ENCODE assay signal across 15 cellular contexts in genomic region chr3:43215684-43216336, GRCh38.
A peak's percentile ranks its signal among the peaks of the same experiment; 100 is the strongest.
DNase-seq lines count a peak whose midpoint lies in the region; ATAC-seq and TF ChIP-seq lines count a peak whose summit lies in the region.
"Had no signal": no experiment of that assay in that cellular context is flagged by ENCODE, and none has a peak within 500 bp of the region (broad histone marks: within the 10 kb centered on the region; RNA-seq: fewer than 3 reads in every experiment).

No MANE protein-coding gene starts in this region.

- H4K20me1 ChIP-seq in GM23338 (replicated peaks; ENCODE audit: insufficient read depth) = no peaks in the 10 kb centered on the region

- no peaks in the 10 kb centered on the region for H3K9me3 Mint-ChIP-seq in CD4-positive, alpha-beta T cell
- no peaks in the 10 kb centered on the region for H3K9me3 Mint-ChIP-seq in GM23338
- H3K9me3 Mint-ChIP-seq in T-cell = no peaks in the 10 kb centered on the region
- H3K9me3 Mint-ChIP-seq in naive thymus-derived CD4-positive, alpha-beta T cell = peaks cover 0 to 3% (median 0%) of the 10 kb centered on the region in 11 donors
- H3K9me3 Mint-ChIP-seq: activated CD4-positive, alpha-beta memory T cell treated with anti-CD3 and anti-CD28 coated beads for 36 hours; CD8-positive, alpha-beta memory T cell; dendritic cell treated with granulocyte-macrophage colony-stimulating factor and Interleukin-4, amounts not matched to agents 40 ng/mL and 50 ng/mL, for 4 days had no signal

- H3K36me3 ChIP-seq in GM23338 (ENCODE audit: insufficient read depth) (no peaks in the 10 kb centered on the region), spleen (no peaks in the 10 kb centered on the region)
- H3K36me3 ChIP-seq in naive thymus-derived CD4-positive, alpha-beta T cell (ENCODE audit: control insufficient read depth in 2 of 3, insufficient read depth in 3 of 3, low read length in 3 of 3) = no peaks in the 10 kb centered on the region
- H3K36me3 ChIP-seq: thyroid gland had no signal

- no peaks in the 10 kb centered on the region for H3K27me3 ChIP-seq in CD4-positive, alpha-beta T cell (ENCODE audit: control insufficient read depth, insufficient read depth, low read length)
- H3K27me3 ChIP-seq in GM23338 (ENCODE audit: insufficient read depth) (no peaks in the 10 kb centered on the region), spleen (replicated peaks in 1 of 7) (no peaks in the 10 kb centered on the region)
- no peaks in the 10 kb centered on the region for H3K27me3 ChIP-seq in naive thymus-derived CD4-positive, alpha-beta T cell (ENCODE audit: control insufficient read depth in 2 of 2, insufficient read depth in 2 of 2, low read length in 2 of 2)
- H3K27me3 ChIP-seq: thyroid gland had no signal

- no peak overlapping the region for H3K27ac ChIP-seq in CD4-positive, alpha-beta T cell (ENCODE audit: low read depth, low read length)
- no peak overlapping the region for H3K27ac ChIP-seq in GM23338 (ENCODE audit: low read depth)
- no peak overlapping the region for H3K27ac ChIP-seq in naive thymus-derived CD4-positive, alpha-beta T cell (ENCODE audit: low read depth, low read length)
- no peak overlapping the region for H3K27ac ChIP-seq in spleen
- H3K27ac ChIP-seq: thyroid gland had no signal

- CTCF ChIA-PET in CD4-positive, alpha-beta T cell (lab: Charles Lee) = no interaction called here
- CTCF ChIA-PET in T-cell (lab: Charles Lee) = interaction anchor here (0.5 to 1.0 kb wide), 2 partner anchors 8 to 233 kb away, joined by 3 to 4 read pairs; no protein-coding TSS in a partner anchor
- CTCF ChIA-PET in naive thymus-derived CD4-positive, alpha-beta T cell (lab: Charles Lee) = interaction anchor here (0.8 to 1.1 kb wide), 5 partner anchors 16 to 251 kb away, joined by 3 to 5 read pairs (median 3); no protein-coding TSS in a partner anchor

- WGBS in spleen, 5 donors = 79 to 88% (median 86%) methylated on average over 5 of the region's 5 CpGs

- peaks cover 7% of the 10 kb centered on the region for H3K9me2 ChIP-seq in GM23338 (ENCODE audit: insufficient read depth)

- TF ChIP-seq POLR2A in spleen (IDR thresholded peaks at IDR 0.05) = no peak

- H3K27me3 Mint-ChIP-seq in CD4-positive, alpha-beta T cell = no peaks in the 10 kb centered on the region
- H3K27me3 Mint-ChIP-seq in GM23338 (ENCODE audit: insufficient read depth, low read depth, poor library complexity) = no peaks in the 10 kb centered on the region
- H3K27me3 Mint-ChIP-seq in T-cell = no peaks in the 10 kb centered on the region
- peaks cover 0 to 10% (median 0%) of the 10 kb centered on the region in 5 donors for H3K27me3 Mint-ChIP-seq in naive thymus-derived CD4-positive, alpha-beta T cell
- H3K27me3 Mint-ChIP-seq: activated CD4-positive, alpha-beta memory T cell treated with anti-CD3 and anti-CD28 coated beads for 36 hours; CD8-positive, alpha-beta memory T cell; dendritic cell treated with granulocyte-macrophage colony-stimulating factor and Interleukin-4, amounts not matched to agents 40 ng/mL and 50 ng/mL, for 4 days had no signal

- H3K4me2 ChIP-seq in GM23338 = no peak overlapping the region

- no peaks in the 10 kb centered on the region for H3K9me3 ChIP-seq in CD4-positive, alpha-beta T cell (ENCODE audit: control insufficient read depth, low read length)
- no peaks in the 10 kb centered on the region for H3K9me3 ChIP-seq in naive thymus-derived CD4-positive, alpha-beta T cell (ENCODE audit: control insufficient read depth in 2 of 3, low read length in 3 of 3)
- no peaks in the 10 kb centered on the region for H3K9me3 ChIP-seq in spleen
- H3K9me3 ChIP-seq: thyroid gland had no signal

- H3K4me3 ChIP-seq in GM23338 = no peak overlapping the region
- no peak overlapping the region for H3K4me3 ChIP-seq in naive thymus-derived CD4-positive, alpha-beta T cell (ENCODE audit: low read length)
- H3K4me3 ChIP-seq in spleen = no peak overlapping the region
- H3K4me3 ChIP-seq: thyroid gland had no signal

- H3K4me1 Mint-ChIP-seq in CD4-positive, alpha-beta T cell (ENCODE audit: low read depth) = peaks cover 55% of the 10 kb centered on the region
- H3K4me1 Mint-ChIP-seq in GM23338 (no peaks in the 10 kb centered on the region), T-cell (peaks cover 42 to 50% (median 47%) of the 10 kb centered on the region in 3 donors)
- peaks cover 22 to 64% (median 59%) of the 10 kb centered on the region in 7 donors for H3K4me1 Mint-ChIP-seq in naive thymus-derived CD4-positive, alpha-beta T cell

- H3K4me3 Mint-ChIP-seq in CD4-positive, alpha-beta T cell = peak overlapping the region; percentile 26
- H3K4me3 Mint-ChIP-seq in GM23338 = no peak overlapping the region
- H3K4me3 Mint-ChIP-seq in T-cell = peak overlapping the region in 1 of 3 donors; percentile 34
- H3K4me3 Mint-ChIP-seq in naive thymus-derived CD4-positive, alpha-beta T cell = peak overlapping the region in 7 of 10 donors; percentile 34 to 71 (median 59)
- H3K4me3 Mint-ChIP-seq: activated CD4-positive, alpha-beta memory T cell treated with anti-CD3 and anti-CD28 coated beads for 36 hours; CD8-positive, alpha-beta memory T cell; dendritic cell treated with granulocyte-macrophage colony-stimulating factor and Interleukin-4, amounts not matched to agents 40 ng/mL and 50 ng/mL, for 4 days had no signal

- POLR2A ChIA-PET in CD4-positive, alpha-beta T cell (lab: Charles Lee) = interaction anchor here (1.0 to 3.4 kb wide), 2 partner anchors 29 to 53 kb away, joined by 4 to 23 read pairs; no protein-coding TSS in a partner anchor
- POLR2A ChIA-PET in T-cell (lab: Charles Lee) = interaction anchor here in 1 of 2 donors (0.6 kb wide), 1 partner anchor 85 kb away, joined by 3 read pairs; no protein-coding TSS in a partner anchor
- POLR2A ChIA-PET in naive thymus-derived CD4-positive, alpha-beta T cell (lab: Charles Lee) = interaction anchor here (1.0 to 2.6 kb wide), 6 partner anchors 17 to 70 kb away, joined by 3 to 12 read pairs (median 4); partner anchors contain the start of gene SNRK

- H3K36me3 Mint-ChIP-seq in CD4-positive, alpha-beta T cell (ENCODE audit: low read depth) = no peaks in the 10 kb centered on the region
- H3K36me3 Mint-ChIP-seq in GM23338 (ENCODE audit: low read depth) (no peaks in the 10 kb centered on the region), T-cell (no peaks in the 10 kb centered on the region)
- H3K36me3 Mint-ChIP-seq in naive thymus-derived CD4-positive, alpha-beta T cell = peaks cover 0 to 3% (median 0%) of the 10 kb centered on the region in 5 donors
- H3K36me3 Mint-ChIP-seq: activated CD4-positive, alpha-beta memory T cell treated with anti-CD3 and anti-CD28 coated beads for 36 hours; CD8-positive, alpha-beta memory T cell had no signal

- no peak overlapping the region for H2AFZ ChIP-seq in GM23338

- TF ChIP-seq CTCF in CD4-positive, alpha-beta T cell (IDR thresholded peaks at IDR 0.05) = no peak
- peak; percentile 41 to 45 for TF ChIP-seq CTCF in GM23338 (conservative IDR thresholded peaks at IDR 0.05; ENCODE audit: low read depth in 2 of 2)
- TF ChIP-seq CTCF in spleen (IDR thresholded peaks at IDR 0.05 in 8 of 11, conservative IDR thresholded peaks at IDR 0.05 in 3 of 11) = no peak

- H3K4me1 ChIP-seq in GM23338 (ENCODE audit: insufficient read depth) = no peaks in the 10 kb centered on the region
- H3K4me1 ChIP-seq in naive thymus-derived CD4-positive, alpha-beta T cell (ENCODE audit: control insufficient read depth in 2 of 2, insufficient read depth in 2 of 2, low read length in 2 of 2) = peaks cover 0 to 43% of the 10 kb centered on the region in 2 donors
- peaks cover 0 to 15% (median 5%) of the 10 kb centered on the region in 6 donors for H3K4me1 ChIP-seq in spleen
- H3K4me1 ChIP-seq: thyroid gland had no signal

- peak overlapping the region; percentile 75 for H3K27ac Mint-ChIP-seq in CD4-positive, alpha-beta T cell
- H3K27ac Mint-ChIP-seq in GM23338 = no peak overlapping the region
- H3K27ac Mint-ChIP-seq in T-cell = peak overlapping the region; percentile 75 to 76
- peak overlapping the region in 8 of 9 donors; percentile 63 to 91 (median 79) for H3K27ac Mint-ChIP-seq in naive thymus-derived CD4-positive, alpha-beta T cell
- H3K27ac Mint-ChIP-seq: activated CD4-positive, alpha-beta memory T cell treated with anti-CD3 and anti-CD28 coated beads for 36 hours; dendritic cell treated with granulocyte-macrophage colony-stimulating factor and Interleukin-4, amounts not matched to agents 40 ng/mL and 50 ng/mL, for 4 days had no signal

- no peak for DNase-seq in CD4-positive, alpha-beta T cell
- no peak for DNase-seq in GM23338 (ENCODE audit: low spot score)
- DNase-seq in T-cell = peak in 3 of 34 experiments; percentile 8 to 18 (median 12)
- peak in 2 of 9 donors; percentile 24 to 31 for DNase-seq in naive thymus-derived CD4-positive, alpha-beta T cell
- no peak for DNase-seq in NCI-H345 treated with DMSO at 0.1 percent for 48 hours (lab: John Stamatoyannopoulos, UW; ENCODE audit: unreplicated experiment)
- no peak for DNase-seq in spleen
- DNase-seq: activated CD4-positive, alpha-beta memory T cell treated with anti-CD3 and anti-CD28 coated beads for 36 hours; hippocampal formation; Kasumi-1; NCI-H1930; thyroid gland had no signal

- ATAC-seq in CD4-positive, alpha-beta T cell (ENCODE audit: poor library complexity) = peak; percentile 45
- ATAC-seq in GM23338 = peak; percentile 35; the same call in 2 of the 3 replicates
- ATAC-seq in T-cell (replicated peaks in 1 of 4) = peak in 3 of 4 experiments; percentile 28 to 52 (median 50)
- ATAC-seq in naive thymus-derived CD4-positive, alpha-beta T cell = no peak
- no peak for ATAC-seq in HG02852 (IDR thresholded peaks at IDR 0.05; ENCODE audit: unreplicated experiment)
- no peak for ATAC-seq in HG02759 (IDR thresholded peaks at IDR 0.05; ENCODE audit: unreplicated experiment)

- intact Hi-C loops in CD4-positive, alpha-beta T cell (cut with DNase I, micrococcal nuclease) = loop anchor here in 1 of 2 experiments (2.0 to 5.0 kb wide), 2 partner anchors 36 to 163 kb away; no protein-coding TSS in a partner anchor
- intact Hi-C loops in naive thymus-derived CD4-positive, alpha-beta T cell (cut with micrococcal nuclease) = no loop called here
- intact Hi-C loops in spleen (cut with DNase I; ENCODE audit: low total_unique reads) = no loop called here

- H3F3A ChIP-seq in GM23338 (replicated peaks; ENCODE audit: low read depth) = no peaks in the 10 kb centered on the region

- H3K79me2 ChIP-seq in GM23338 (replicated peaks; ENCODE audit: insufficient read depth) = no peaks in the 10 kb centered on the region

TF ChIP-seq in GM23338, 12 proteins besides CTCF, POLR2A, EP300 and RAD21 (continues in another document):
- TF ChIP-seq ZNF331 (CRISPR knock-in tag; IDR thresholded peaks at IDR 0.05; ENCODE audit: low read depth) (no peak), POLR2AphosphoS5 (IDR thresholded peaks at IDR 0.05; ENCODE audit: low read depth) (no peak), CREB1 (CRISPR knock-in tag; IDR thresholded peaks at IDR 0.05; ENCODE audit: low read depth) (no peak)

Comparison
In these comparisons a context has a peak if more than half of its experiments do, and no peak if none do; other contexts are left out.
1. ATAC-seq: peak in CD4-positive, alpha-beta T cell (single experiment), GM23338 (single experiment) and T-cell (3 of 4); none in naive thymus-derived CD4-positive, alpha-beta T cell (single experiment), HG02852 (single experiment) and HG02759 (single experiment).
2. CTCF ChIP-seq: peak in GM23338 (2 of 2); none in CD4-positive, alpha-beta T cell (single experiment) and spleen (0 of 11).